ENCODE assay signal across 1 cellular context in the genomic region with DNA sequence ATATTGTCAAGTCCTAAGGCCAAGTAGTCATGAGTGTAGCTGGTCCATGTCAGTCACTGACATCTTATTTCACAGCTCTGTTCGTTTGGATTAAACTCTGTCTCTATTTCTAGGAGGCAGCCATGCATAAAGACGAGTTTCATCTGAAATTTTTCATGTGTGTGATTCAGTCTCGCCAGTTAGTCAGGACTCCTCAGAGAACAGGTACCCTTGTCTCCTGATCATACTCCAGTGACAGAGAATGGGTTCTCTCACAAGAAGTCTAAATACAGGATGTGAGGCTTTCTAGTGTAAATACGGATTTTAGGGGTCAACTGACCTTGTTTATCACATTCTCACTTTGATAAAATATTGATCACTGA.
TF ChIP-seq lines count a peak whose summit lies in the region.

No MANE protein-coding gene starts in this region.

TF ChIP-seq in HCT116, 20 proteins besides CTCF, POLR2A, EP300 and RAD21 (continued from another document):
- TF ChIP-seq, protein P1, sequence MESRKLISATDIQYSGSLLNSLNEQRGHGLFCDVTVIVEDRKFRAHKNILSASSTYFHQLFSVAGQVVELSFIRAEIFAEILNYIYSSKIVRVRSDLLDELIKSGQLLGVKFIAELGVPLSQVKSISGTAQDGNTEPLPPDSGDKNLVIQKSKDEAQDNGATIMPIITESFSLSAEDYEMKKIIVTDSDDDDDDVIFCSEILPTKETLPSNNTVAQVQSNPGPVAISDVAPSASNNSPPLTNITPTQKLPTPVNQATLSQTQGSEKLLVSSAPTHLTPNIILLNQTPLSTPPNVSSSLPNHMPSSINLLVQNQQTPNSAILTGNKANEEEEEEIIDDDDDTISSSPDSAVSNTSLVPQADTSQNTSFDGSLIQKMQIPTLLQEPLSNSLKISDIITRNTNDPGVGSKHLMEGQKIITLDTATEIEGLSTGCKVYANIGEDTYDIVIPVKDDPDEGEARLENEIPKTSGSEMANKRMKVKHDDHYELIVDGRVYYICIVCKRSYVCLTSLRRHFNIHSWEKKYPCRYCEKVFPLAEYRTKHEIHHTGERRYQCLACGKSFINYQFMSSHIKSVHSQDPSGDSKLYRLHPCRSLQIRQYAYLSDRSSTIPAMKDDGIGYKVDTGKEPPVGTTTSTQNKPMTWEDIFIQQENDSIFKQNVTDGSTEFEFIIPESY (IDR thresholded peaks at IDR 0.05; ENCODE audit: extremely low read depth, insufficient replicate concordance, low read length): no peak
- no peak for TF ChIP-seq ZFX (IDR thresholded peaks at IDR 0.05)
- no peak for TF ChIP-seq EZH2phosphoT487 (IDR thresholded peaks at IDR 0.05; ENCODE audit: borderline replicate concordance)
- no peak for TF ChIP-seq SRF (IDR thresholded peaks at IDR 0.05; ENCODE audit: low read depth)
- TF ChIP-seq ELF1 (IDR thresholded peaks at IDR 0.05; ENCODE audit: borderline replicate concordance, low read depth): no peak
- TF ChIP-seq SIN3A (IDR thresholded peaks at IDR 0.05; ENCODE audit: low read depth): no peak
- no peak for TF ChIP-seq JUND (IDR thresholded peaks at IDR 0.05)
- TF ChIP-seq, protein P2, sequence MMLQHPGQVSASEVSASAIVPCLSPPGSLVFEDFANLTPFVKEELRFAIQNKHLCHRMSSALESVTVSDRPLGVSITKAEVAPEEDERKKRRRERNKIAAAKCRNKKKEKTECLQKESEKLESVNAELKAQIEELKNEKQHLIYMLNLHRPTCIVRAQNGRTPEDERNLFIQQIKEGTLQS (IDR thresholded peaks at IDR 0.05): no peak
- no peak for TF ChIP-seq FOSL1 (IDR thresholded peaks at IDR 0.05; ENCODE audit: low read depth)
- TF ChIP-seq POLR2AphosphoS5 (IDR thresholded peaks at IDR 0.05; ENCODE audit: low read depth, low read length): no peak
- no peak for TF ChIP-seq CBX3 (IDR thresholded peaks at IDR 0.05; ENCODE audit: low read depth)
- no peak for TF ChIP-seq YY1 (IDR thresholded peaks at IDR 0.05; ENCODE audit: extremely low read depth, insufficient replicate concordance, low read depth, low read length)
- no peak for TF ChIP-seq ZNF274 (IDR thresholded peaks at IDR 0.05; ENCODE audit: low read depth, low read length)
- TF ChIP-seq, protein P3, sequence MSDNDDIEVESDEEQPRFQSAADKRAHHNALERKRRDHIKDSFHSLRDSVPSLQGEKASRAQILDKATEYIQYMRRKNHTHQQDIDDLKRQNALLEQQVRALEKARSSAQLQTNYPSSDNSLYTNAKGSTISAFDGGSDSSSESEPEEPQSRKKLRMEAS (IDR thresholded peaks at IDR 0.05): no peak
